In the genomic region with DNA sequence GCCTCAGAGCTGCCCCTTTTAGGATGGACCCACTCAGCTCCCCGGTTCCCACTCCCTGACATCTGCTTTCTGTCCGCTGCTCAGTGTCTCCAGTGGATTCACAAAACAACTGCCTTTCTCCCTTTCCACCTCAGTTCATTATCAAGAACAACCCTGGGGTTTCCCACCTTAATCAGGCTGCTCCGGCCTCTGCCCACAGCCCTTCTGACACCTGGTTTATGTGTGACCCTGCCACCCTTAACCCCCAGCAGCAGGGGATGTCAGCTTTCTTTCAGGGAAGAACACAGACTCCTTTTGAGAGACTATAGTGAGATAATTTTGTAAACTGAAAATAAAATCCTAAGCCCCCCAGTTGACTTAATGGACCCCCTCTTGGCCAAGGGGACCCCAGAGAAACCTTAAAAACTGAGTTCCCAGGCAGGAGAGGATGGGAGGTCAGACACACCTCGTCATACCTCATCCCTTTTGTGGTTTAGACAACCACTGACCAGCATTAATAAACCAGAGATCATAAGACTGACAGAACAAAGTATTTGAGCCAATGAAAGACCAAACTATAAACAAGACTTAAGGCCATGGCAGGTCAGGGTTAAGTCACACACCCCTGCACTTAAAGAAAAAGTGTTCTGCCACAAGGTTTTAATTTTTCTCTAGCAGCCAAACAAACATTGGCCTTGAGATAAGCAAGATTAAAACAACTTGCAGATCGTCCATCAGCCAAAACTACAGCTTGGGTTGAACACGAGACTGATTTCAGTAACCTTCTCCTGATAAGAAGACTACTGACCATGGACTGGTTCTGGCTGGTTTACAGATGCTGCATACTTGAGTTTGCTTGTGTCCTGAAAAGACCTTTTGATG, we compare ENCODE assay signal across 1 cellular context.
TF ChIP-seq lines count a peak whose summit lies in the region.

No MANE protein-coding gene starts in this region.

TF ChIP-seq in K562, 482 proteins besides CTCF, POLR2A, EP300 and RAD21 (continues in another document):
- 0 out of 2 replicates have a peak, but pooled peaks have one; percentile 11 for TF ChIP-seq EP400 (IDR thresholded peaks at IDR 0.05)
- peak; percentile 20; the same call in 1 of the 2 replicates for TF ChIP-seq ZC3H4 (CRISPR knock-in tag; IDR thresholded peaks at IDR 0.05; ENCODE audit: borderline replicate concordance)
- TF ChIP-seq CBX1 (IDR thresholded peaks at IDR 0.05; ENCODE audit: low read depth): no peak
- no peak for TF ChIP-seq MCM7 (IDR thresholded peaks at IDR 0.05)
- TF ChIP-seq ZNF146 (CRISPR knock-in tag; IDR thresholded peaks at IDR 0.05; ENCODE audit: unreplicated experiment): no peak
- TF ChIP-seq FOXK2 (conservative IDR thresholded peaks at IDR 0.05 in 1 of 2, IDR thresholded peaks at IDR 0.05 in 1 of 2; ENCODE audit: low read depth in 2 of 2): peak in 1 of 2 experiments; percentile 27; a peak in 2 of 4 replicates
- TF ChIP-seq LEF1 (IDR thresholded peaks at IDR 0.05): peak; percentile 60; the same call in 1 of the 2 replicates
- TF ChIP-seq MYC (IDR thresholded peaks at IDR 0.05; ENCODE audit: low read depth, low read length): 0 out of 2 replicates have a peak, but pooled peaks have one; percentile 43
- no peak for TF ChIP-seq MYC (CRISPR knock-in tag; IDR thresholded peaks at IDR 0.05; ENCODE audit: borderline replicate concordance, low read depth)
- TF ChIP-seq, protein P1, sequence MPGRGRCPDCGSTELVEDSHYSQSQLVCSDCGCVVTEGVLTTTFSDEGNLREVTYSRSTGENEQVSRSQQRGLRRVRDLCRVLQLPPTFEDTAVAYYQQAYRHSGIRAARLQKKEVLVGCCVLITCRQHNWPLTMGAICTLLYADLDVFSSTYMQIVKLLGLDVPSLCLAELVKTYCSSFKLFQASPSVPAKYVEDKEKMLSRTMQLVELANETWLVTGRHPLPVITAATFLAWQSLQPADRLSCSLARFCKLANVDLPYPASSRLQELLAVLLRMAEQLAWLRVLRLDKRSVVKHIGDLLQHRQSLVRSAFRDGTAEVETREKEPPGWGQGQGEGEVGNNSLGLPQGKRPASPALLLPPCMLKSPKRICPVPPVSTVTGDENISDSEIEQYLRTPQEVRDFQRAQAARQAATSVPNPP (IDR thresholded peaks at IDR 0.05; ENCODE audit: borderline replicate concordance, insufficient read depth, insufficient read length): no peak
- TF ChIP-seq, protein P2, sequence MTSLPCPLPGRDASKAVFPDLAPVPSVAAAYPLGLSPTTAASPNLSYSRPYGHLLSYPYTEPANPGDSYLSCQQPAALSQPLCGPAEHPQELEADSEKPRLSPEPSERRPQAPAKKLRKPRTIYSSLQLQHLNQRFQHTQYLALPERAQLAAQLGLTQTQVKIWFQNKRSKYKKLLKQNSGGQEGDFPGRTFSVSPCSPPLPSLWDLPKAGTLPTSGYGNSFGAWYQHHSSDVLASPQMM (CRISPR knock-in tag; IDR thresholded peaks at IDR 0.05): no peak
- TF ChIP-seq, protein P3, sequence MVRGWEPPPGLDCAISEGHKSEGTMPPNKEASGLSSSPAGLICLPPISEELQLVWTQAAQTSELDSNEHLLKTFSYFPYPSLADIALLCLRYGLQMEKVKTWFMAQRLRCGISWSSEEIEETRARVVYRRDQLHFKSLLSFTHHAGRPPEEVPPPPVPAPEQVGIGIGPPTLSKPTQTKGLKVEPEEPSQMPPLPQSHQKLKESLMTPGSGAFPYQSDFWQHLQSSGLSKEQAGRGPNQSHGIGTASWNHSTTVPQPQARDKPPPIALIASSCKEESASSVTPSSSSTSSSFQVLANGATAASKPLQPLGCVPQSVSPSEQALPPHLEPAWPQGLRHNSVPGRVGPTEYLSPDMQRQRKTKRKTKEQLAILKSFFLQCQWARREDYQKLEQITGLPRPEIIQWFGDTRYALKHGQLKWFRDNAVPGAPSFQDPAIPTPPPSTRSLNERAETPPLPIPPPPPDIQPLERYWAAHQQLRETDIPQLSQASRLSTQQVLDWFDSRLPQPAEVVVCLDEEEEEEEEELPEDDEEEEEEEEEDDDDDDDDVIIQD (CRISPR knock-in tag; IDR thresholded peaks at IDR 0.05): no peak
- no peak for TF ChIP-seq NR2C2 (CRISPR knock-in tag; IDR thresholded peaks at IDR 0.05)
- peak; percentile 55 for TF ChIP-seq NR2C2 (tag; IDR thresholded peaks at IDR 0.05)
- TF ChIP-seq TCFL5 (CRISPR knock-in tag; conservative IDR thresholded peaks at IDR 0.05): no peak
- TF ChIP-seq NFE2 (IDR thresholded peaks at IDR 0.05; ENCODE audit: low read depth): peak; percentile 39; the same call in 1 of the 2 replicates
- TF ChIP-seq ILK (tag; IDR thresholded peaks at IDR 0.05; ENCODE audit: borderline replicate concordance, low read depth): no peak
- peak; percentile 88 to 96 for TF ChIP-seq TRIM24 (IDR thresholded peaks at IDR 0.05)
- peak; percentile 28; the same call in 1 of the 2 replicates for TF ChIP-seq MTA1 (IDR thresholded peaks at IDR 0.05; ENCODE audit: borderline replicate concordance)
- TF ChIP-seq, protein P4, sequence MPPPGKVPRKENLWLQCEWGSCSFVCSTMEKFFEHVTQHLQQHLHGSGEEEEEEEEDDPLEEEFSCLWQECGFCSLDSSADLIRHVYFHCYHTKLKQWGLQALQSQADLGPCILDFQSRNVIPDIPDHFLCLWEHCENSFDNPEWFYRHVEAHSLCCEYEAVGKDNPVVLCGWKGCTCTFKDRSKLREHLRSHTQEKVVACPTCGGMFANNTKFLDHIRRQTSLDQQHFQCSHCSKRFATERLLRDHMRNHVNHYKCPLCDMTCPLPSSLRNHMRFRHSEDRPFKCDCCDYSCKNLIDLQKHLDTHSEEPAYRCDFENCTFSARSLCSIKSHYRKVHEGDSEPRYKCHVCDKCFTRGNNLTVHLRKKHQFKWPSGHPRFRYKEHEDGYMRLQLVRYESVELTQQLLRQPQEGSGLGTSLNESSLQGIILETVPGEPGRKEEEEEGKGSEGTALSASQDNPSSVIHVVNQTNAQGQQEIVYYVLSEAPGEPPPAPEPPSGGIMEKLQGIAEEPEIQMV (tag; conservative IDR thresholded peaks at IDR 0.05; ENCODE audit: low read depth): no peak
- peak; percentile 25; the same call in 1 of the 2 replicates for TF ChIP-seq ATF7 (IDR thresholded peaks at IDR 0.05)
- TF ChIP-seq, protein P5, sequence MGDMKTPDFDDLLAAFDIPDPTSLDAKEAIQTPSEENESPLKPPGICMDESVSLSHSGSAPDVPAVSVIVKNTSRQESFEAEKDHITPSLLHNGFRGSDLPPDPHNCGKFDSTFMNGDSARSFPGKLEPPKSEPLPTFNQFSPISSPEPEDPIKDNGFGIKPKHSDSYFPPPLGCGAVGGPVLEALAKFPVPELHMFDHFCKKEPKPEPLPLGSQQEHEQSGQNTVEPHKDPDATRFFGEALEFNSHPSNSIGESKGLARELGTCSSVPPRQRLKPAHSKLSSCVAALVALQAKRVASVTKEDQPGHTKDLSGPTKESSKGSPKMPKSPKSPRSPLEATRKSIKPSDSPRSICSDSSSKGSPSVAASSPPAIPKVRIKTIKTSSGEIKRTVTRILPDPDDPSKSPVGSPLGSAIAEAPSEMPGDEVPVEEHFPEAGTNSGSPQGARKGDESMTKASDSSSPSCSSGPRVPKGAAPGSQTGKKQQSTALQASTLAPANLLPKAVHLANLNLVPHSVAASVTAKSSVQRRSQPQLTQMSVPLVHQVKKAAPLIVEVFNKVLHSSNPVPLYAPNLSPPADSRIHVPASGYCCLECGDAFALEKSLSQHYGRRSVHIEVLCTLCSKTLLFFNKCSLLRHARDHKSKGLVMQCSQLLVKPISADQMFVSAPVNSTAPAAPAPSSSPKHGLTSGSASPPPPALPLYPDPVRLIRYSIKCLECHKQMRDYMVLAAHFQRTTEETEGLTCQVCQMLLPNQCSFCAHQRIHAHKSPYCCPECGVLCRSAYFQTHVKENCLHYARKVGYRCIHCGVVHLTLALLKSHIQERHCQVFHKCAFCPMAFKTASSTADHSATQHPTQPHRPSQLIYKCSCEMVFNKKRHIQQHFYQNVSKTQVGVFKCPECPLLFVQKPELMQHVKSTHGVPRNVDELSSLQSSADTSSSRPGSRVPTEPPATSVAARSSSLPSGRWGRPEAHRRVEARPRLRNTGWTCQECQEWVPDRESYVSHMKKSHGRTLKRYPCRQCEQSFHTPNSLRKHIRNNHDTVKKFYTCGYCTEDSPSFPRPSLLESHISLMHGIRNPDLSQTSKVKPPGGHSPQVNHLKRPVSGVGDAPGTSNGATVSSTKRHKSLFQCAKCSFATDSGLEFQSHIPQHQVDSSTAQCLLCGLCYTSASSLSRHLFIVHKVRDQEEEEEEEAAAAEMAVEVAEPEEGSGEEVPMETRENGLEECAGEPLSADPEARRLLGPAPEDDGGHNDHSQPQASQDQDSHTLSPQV (IDR thresholded peaks at IDR 0.05): peak; percentile 56; the same call in 1 of the 2 replicates
- TF ChIP-seq KLF16 (IDR thresholded peaks at IDR 0.05): peak; percentile 79
- TF ChIP-seq, protein P6, sequence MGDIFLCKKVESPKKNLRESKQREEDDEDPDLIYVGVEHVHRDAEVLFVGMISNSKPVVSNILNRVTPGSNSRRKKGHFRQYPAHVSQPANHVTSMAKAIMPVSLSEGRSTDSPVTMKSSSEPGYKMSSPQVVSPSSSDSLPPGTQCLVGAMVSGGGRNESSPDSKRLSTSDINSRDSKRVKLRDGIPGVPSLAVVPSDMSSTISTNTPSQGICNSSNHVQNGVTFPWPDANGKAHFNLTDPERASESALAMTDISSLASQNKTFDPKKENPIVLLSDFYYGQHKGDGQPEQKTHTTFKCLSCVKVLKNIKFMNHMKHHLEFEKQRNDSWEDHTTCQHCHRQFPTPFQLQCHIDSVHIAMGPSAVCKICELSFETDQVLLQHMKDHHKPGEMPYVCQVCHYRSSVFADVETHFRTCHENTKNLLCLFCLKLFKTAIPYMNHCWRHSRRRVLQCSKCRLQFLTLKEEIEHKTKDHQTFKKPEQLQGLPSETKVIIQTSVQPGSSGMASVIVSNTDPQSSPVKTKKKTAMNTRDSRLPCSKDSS (IDR thresholded peaks at IDR 0.05; ENCODE audit: low read depth, partially characterized antibody): no peak
- no peak for TF ChIP-seq ZNF239 (CRISPR knock-in tag; IDR thresholded peaks at IDR 0.05)
- no peak for TF ChIP-seq ZNF41 (CRISPR knock-in tag; conservative IDR thresholded peaks at IDR 0.05)
- TF ChIP-seq NR2C1 (IDR thresholded peaks at IDR 0.05): no peak
- 0 out of 2 replicates have a peak, but pooled peaks have one; percentile 18 for TF ChIP-seq NR2C1 (tag; IDR thresholded peaks at IDR 0.05)
- TF ChIP-seq ZNF134 (CRISPR knock-in tag; conservative IDR thresholded peaks at IDR 0.05): 0 out of 2 replicates have a peak, but pooled peaks have one; percentile 23
- TF ChIP-seq SMARCB1 (IDR thresholded peaks at IDR 0.05; ENCODE audit: insufficient read length, low read depth): no peak
- TF ChIP-seq NFIC (IDR thresholded peaks at IDR 0.05): no peak
- TF ChIP-seq, protein P7, sequence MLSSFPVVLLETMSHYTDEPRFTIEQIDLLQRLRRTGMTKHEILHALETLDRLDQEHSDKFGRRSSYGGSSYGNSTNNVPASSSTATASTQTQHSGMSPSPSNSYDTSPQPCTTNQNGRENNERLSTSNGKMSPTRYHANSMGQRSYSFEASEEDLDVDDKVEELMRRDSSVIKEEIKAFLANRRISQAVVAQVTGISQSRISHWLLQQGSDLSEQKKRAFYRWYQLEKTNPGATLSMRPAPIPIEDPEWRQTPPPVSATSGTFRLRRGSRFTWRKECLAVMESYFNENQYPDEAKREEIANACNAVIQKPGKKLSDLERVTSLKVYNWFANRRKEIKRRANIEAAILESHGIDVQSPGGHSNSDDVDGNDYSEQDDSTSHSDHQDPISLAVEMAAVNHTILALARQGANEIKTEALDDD (IDR thresholded peaks at IDR 0.05): peak; percentile 81
- TF ChIP-seq MAFK (IDR thresholded peaks at IDR 0.05; ENCODE audit: low read length): no peak
- TF ChIP-seq SOX6 (IDR thresholded peaks at IDR 0.05): peak; percentile 55; the same call in 1 of the 2 replicates
- no peak for TF ChIP-seq RBM14 (IDR thresholded peaks at IDR 0.05; ENCODE audit: borderline replicate concordance, insufficient read depth, low read depth, low read length)
- peak; percentile 20; the same call in 1 of the 2 replicates for TF ChIP-seq HDAC2 (IDR thresholded peaks at IDR 0.05)
- peak; percentile 70 for TF ChIP-seq ADNP (tag; IDR thresholded peaks at IDR 0.05)
- TF ChIP-seq MEIS2 (IDR thresholded peaks at IDR 0.05; ENCODE audit: partially characterized antibody): peak; percentile 33
- TF ChIP-seq, protein P8, sequence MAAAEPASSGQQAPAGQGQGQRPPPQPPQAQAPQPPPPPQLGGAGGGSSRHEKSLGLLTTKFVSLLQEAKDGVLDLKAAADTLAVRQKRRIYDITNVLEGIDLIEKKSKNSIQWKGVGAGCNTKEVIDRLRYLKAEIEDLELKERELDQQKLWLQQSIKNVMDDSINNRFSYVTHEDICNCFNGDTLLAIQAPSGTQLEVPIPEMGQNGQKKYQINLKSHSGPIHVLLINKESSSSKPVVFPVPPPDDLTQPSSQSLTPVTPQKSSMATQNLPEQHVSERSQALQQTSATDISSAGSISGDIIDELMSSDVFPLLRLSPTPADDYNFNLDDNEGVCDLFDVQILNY (CRISPR knock-in tag; IDR thresholded peaks at IDR 0.05): no peak
- TF ChIP-seq ESRRA (IDR thresholded peaks at IDR 0.05; ENCODE audit: borderline replicate concordance, low read depth): peak; percentile 72; the same call in 1 of the 2 replicates
- peak; percentile 21; the same call in 1 of the 2 replicates for TF ChIP-seq BCOR (IDR thresholded peaks at IDR 0.05)
- peak; percentile 66; the same call in 1 of the 2 replicates for TF ChIP-seq CBX5 (IDR thresholded peaks at IDR 0.05; ENCODE audit: borderline replicate concordance, low read depth)
- TF ChIP-seq ZNF717 (CRISPR knock-in tag; IDR thresholded peaks at IDR 0.05): no peak
- peak; percentile 84; the same call in 1 of the 2 replicates for TF ChIP-seq ZNF766 (CRISPR knock-in tag; conservative IDR thresholded peaks at IDR 0.05)
- peak; percentile 9 to 35; a peak in 1 of 4 replicates for TF ChIP-seq KDM1A (IDR thresholded peaks at IDR 0.05)
- peak; percentile 44; the same call in 1 of the 2 replicates for TF ChIP-seq MAFG (tag; conservative IDR thresholded peaks at IDR 0.05)
- TF ChIP-seq RCOR1 (IDR thresholded peaks at IDR 0.05; ENCODE audit: borderline replicate concordance in 1 of 2, low read depth in 2 of 2, low read length in 2 of 2): peak in 1 of 2 experiments; percentile 60; a peak in 1 of 4 replicates
- TF ChIP-seq MYNN (IDR thresholded peaks at IDR 0.05): no peak
- TF ChIP-seq MYNN (CRISPR knock-in tag; IDR thresholded peaks at IDR 0.05): no peak
- peak; percentile 53; the same call in 1 of the 2 replicates for TF ChIP-seq DPF2 (IDR thresholded peaks at IDR 0.05)
- TF ChIP-seq ZNF431 (CRISPR knock-in tag; IDR thresholded peaks at IDR 0.05): no peak
- TF ChIP-seq NCOA1 (IDR thresholded peaks at IDR 0.05; ENCODE audit: low read depth): peak; percentile 55; the same call in 1 of the 2 replicates
- TF ChIP-seq, protein P9, sequence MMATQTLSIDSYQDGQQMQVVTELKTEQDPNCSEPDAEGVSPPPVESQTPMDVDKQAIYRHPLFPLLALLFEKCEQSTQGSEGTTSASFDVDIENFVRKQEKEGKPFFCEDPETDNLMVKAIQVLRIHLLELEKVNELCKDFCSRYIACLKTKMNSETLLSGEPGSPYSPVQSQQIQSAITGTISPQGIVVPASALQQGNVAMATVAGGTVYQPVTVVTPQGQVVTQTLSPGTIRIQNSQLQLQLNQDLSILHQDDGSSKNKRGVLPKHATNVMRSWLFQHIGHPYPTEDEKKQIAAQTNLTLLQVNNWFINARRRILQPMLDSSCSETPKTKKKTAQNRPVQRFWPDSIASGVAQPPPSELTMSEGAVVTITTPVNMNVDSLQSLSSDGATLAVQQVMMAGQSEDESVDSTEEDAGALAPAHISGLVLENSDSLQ (IDR thresholded peaks at IDR 0.05): peak; percentile 51
- TF ChIP-seq BHLHE40 (IDR thresholded peaks at IDR 0.05; ENCODE audit: low read length): peak; percentile 55
- TF ChIP-seq SIX5 (IDR thresholded peaks at IDR 0.05; ENCODE audit: borderline replicate concordance in 1 of 2, insufficient read depth in 1 of 2, low read depth in 1 of 2, low read length in 2 of 2): no peak
- TF ChIP-seq SMAD4 (CRISPR knock-in tag; conservative IDR thresholded peaks at IDR 0.05): 0 out of 2 replicates have a peak, but pooled peaks have one; percentile 24
